1 cellular context compared by ENCODE assay signal in the genomic region with DNA sequence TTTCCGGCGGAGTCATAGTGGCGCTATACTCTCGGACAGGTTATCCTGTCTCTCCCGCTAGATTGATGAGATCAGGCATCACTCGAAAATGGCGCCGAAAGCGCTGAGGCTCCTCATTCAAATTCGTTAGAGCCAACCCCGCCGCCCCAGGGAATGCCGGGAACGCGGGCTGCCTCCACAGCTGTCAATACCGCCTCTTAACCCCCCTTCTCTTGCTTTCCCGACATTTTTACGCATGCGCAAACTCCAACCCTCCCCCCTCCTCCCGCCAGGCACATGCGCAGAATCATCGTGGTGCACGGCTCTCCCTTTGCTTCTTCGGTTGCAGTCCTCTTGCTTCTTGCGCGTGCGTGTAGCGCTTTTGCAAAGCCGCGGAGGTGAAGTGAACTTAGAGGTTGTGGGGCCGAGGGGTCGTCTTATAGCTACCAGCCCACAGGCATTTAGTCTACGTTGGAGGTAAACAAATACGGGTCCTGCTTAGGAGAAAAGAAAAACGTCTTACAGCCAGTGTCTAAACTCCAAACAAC.
TF ChIP-seq lines count a peak whose summit lies in the region.

No MANE protein-coding gene starts in this region.

TF ChIP-seq in liver, 16 proteins besides CTCF, POLR2A, EP300 and RAD21 (continued from another document):
- TF ChIP-seq, protein P1, sequence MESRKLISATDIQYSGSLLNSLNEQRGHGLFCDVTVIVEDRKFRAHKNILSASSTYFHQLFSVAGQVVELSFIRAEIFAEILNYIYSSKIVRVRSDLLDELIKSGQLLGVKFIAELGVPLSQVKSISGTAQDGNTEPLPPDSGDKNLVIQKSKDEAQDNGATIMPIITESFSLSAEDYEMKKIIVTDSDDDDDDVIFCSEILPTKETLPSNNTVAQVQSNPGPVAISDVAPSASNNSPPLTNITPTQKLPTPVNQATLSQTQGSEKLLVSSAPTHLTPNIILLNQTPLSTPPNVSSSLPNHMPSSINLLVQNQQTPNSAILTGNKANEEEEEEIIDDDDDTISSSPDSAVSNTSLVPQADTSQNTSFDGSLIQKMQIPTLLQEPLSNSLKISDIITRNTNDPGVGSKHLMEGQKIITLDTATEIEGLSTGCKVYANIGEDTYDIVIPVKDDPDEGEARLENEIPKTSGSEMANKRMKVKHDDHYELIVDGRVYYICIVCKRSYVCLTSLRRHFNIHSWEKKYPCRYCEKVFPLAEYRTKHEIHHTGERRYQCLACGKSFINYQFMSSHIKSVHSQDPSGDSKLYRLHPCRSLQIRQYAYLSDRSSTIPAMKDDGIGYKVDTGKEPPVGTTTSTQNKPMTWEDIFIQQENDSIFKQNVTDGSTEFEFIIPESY (IDR thresholded peaks at IDR 0.05): peak; percentile 39
- peak in 1 of 2 donors; percentile 23 for TF ChIP-seq HNF4A (conservative IDR thresholded peaks at IDR 0.05)
- TF ChIP-seq JUND (IDR thresholded peaks at IDR 0.05): peak in 1 of 2 donors; percentile 33
